In genomic region chr11:20351151-20351550, GRCh38 we compare ENCODE assay signal across 21 cellular contexts.
"Had no signal": no experiment of that assay in that cellular context is flagged by ENCODE, and none has a peak within 500 bp of the region (broad histone marks: within the 10 kb centered on the region; RNA-seq: fewer than 3 reads in every experiment).

No MANE protein-coding gene starts in this region.

- ATAC-seq: activated CD8-positive, alpha-beta T cell treated with anti-CD3 and anti-CD28 coated beads for 36 hours; heart right ventricle; left ventricle myocardium superior; psoas muscle; stimulated activated naive CD8-positive, alpha-beta T cell treated with anti-CD3 and anti-CD28 coated beads, Interleukin-15, amount 100 ng/mL, for 72 hours had no signal

- H3K9me3 ChIP-seq: colonic mucosa, esophagus muscularis mucosa, heart right ventricle, psoas muscle, suprapubic skin had no signal

- DNase-seq: activated CD4-positive, alpha-beta T cell treated with anti-CD3 and anti-CD28 coated beads, Interleukin-2, amount 10 ng/mL, durations not matched to agents 24 days and 14 days; activated CD8-positive, alpha-beta T cell treated with anti-CD3 and anti-CD28 coated beads for 36 hours; activated naive CD4-positive, alpha-beta T cell treated with anti-CD3 and anti-CD28 coated beads for 36 hours; activated T-cell treated with anti-CD3 and anti-CD28 coated beads, Interleukin-2, amount 50 U/mL, for 24 hours; anterior cingulate cortex; colonic mucosa; heart right ventricle; kidney glomerular epithelial cell; left ventricle myocardium superior; mesenchymal stem cell; psoas muscle; right cardiac atrium; stimulated activated CD4-positive, alpha-beta T cell treated with anti-CD3 and anti-CD28 coated beads, Interleukin-15, amount 100 ng/mL, for 24 hours; stimulated activated CD4-positive, alpha-beta T cell treated with anti-CD3 and anti-CD28 coated beads, Interleukin-2, amount 100 ng/mL, for 48 hours; stimulated activated naive CD8-positive, alpha-beta T cell treated with anti-CD3 and anti-CD28 coated beads, Interleukin-15, amount 100 ng/mL, for 72 hours; T-helper 1 cell; T-helper 9 cell had no signal

- H3K27me3 ChIP-seq: colonic mucosa, esophagus muscularis mucosa, neural progenitor cell, suprapubic skin had no signal

- H3K4me1 ChIP-seq: colonic mucosa, esophagus muscularis mucosa, psoas muscle, suprapubic skin had no signal

- H3K4me3 ChIP-seq: colonic mucosa, esophagus muscularis mucosa, heart right ventricle, neural progenitor cell, psoas muscle, skin epidermis, suprapubic skin had no signal

- H3K27ac ChIP-seq: colonic mucosa, esophagus muscularis mucosa, heart right ventricle, neural progenitor cell, psoas muscle, suprapubic skin had no signal

- H3K36me3 ChIP-seq: colonic mucosa, esophagus muscularis mucosa, heart right ventricle, neural progenitor cell, suprapubic skin had no signal
